In the genomic region with DNA sequence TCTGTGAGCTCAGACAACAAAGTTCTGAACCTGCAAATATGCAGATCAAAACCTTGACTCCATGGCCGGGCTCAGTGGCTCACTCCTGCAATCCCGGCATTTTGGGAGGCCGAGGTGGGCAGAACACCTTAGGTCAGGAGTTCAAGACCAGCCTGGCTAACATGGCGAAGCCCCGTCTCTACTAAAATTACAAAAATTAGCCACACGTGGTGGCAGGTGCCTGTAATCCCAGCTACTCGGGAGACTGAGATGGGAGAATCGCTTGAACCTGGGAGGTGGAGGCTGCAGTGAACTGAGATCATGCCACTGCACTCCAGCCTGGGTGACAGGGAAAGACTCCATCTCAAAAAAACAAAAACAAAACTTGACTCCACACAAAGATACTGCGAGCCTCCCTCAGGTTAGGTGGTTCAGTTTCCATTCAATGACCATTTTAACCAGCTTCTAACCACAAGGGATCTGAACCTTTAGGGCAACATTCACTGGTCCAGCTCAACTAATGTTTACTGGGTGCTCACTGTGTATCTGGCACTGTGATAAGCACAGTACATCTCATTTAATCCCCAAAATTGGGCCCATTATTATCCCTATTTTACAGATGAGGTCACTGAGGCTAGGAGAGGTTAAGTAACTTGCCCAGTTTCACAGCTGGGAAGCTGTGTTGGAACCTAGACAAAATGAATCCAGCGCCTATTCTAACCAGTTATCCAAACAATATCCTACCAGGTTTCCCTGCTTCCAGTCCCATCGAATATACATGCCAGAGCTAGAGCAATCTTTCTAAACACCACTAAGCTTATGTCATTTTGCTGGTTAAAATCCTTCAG, we compare ENCODE assay signal across 12 cellular contexts. TPM values are rescaled to one million over a fixed set of nuclear protein-coding genes. Genes with fewer than 3 reads are reported as not detected.
DNase-seq lines count a peak whose midpoint lies in the region; ATAC-seq, FAIRE-seq and TF ChIP-seq lines count a peak whose summit lies in the region.
"Had no signal": no experiment of that assay in that cellular context is flagged by ENCODE, and none has a peak within 500 bp of the region (broad histone marks: within the 10 kb centered on the region; RNA-seq: fewer than 3 reads in every experiment).

No MANE protein-coding gene starts in this region.

- no peaks in the 10 kb centered on the region for H3K27me3 ChIP-seq in GM23338 (ENCODE audit: insufficient read depth)
- H3K27me3 ChIP-seq in SJCRH30: no peaks in the 10 kb centered on the region
- no peaks in the 10 kb centered on the region for H3K27me3 ChIP-seq in esophagus squamous epithelium
- no peaks in the 10 kb centered on the region for H3K27me3 ChIP-seq in pancreas
- H3K27me3 ChIP-seq: uterus had no signal

- no peak overlapping the region for H2AFZ ChIP-seq in GM23338

- H3K4me2 ChIP-seq in GM23338: peak overlapping the region; percentile 83

- ATAC-seq in GM23338: no peak
- ATAC-seq in pancreas: no peak

- H3K4me3 Mint-ChIP-seq in GM23338: peak overlapping the region; percentile 100

- H3K36me3 Mint-ChIP-seq in GM23338 (ENCODE audit: low read depth): peaks cover 69% of the 10 kb centered on the region

- H3K27ac Mint-ChIP-seq in GM23338: peak overlapping the region; percentile 53; the same call in 1 of the 2 replicates

- H3K4me3 ChIP-seq in GM23338: peak overlapping the region; percentile 100
- peak overlapping the region; percentile 87 for H3K4me3 ChIP-seq in SJCRH30
- H3K4me3 ChIP-seq in esophagus squamous epithelium: peak overlapping the region in 3 of 4 donors; percentile 74 to 87 (median 79)
- peak overlapping the region; percentile 95 for H3K4me3 ChIP-seq in retinal pigment epithelial cell (ENCODE audit: low read length)
- H3K4me3 ChIP-seq in pancreas: peak overlapping the region in 1 of 4 donors; percentile 95

- no peak for DNase-seq in GM23338 (ENCODE audit: low spot score)
- DNase-seq in SJCRH30: no peak
- DNase-seq in esophagus squamous epithelium (lab: John Stamatoyannopoulos, UW): no peak
- no peak for DNase-seq in retinal pigment epithelial cell (ENCODE audit: low read depth)
- DNase-seq in pancreas: no peak
- no peak for DNase-seq in NCI-H1092 treated with DMSO at 0.1 percent for 48 hours (lab: John Stamatoyannopoulos, UW)
- no peak for DNase-seq in kidney glomerular epithelial cell (lab: John Stamatoyannopoulos, UW)
- no peak for DNase-seq in activated CD8-positive, alpha-beta memory T cell treated with anti-CD3 and anti-CD28 coated beads, Interleukin-2, amount 50 U/mL, for 48 hours
- DNase-seq: islet precursor cell, SHP77, uterus had no signal

- TF ChIP-seq POLR2A in esophagus squamous epithelium (IDR thresholded peaks at IDR 0.05): no peak

- H3K4me1 ChIP-seq in GM23338 (ENCODE audit: insufficient read depth) (peaks cover 4% of the 10 kb centered on the region; the same call in 1 of the 2 replicates), SJCRH30 (peaks cover 3% of the 10 kb centered on the region; the same call in 1 of the 2 replicates), esophagus squamous epithelium (peaks cover 0 to 37% (median 24%) of the 10 kb centered on the region in 3 donors), pancreas (peaks cover 0 to 15% (median 10%) of the 10 kb centered on the region in 3 donors)

- no peaks in the 10 kb centered on the region for H3K9me3 ChIP-seq in SJCRH30 (replicated peaks)
- H3K9me3 ChIP-seq in esophagus squamous epithelium: no peaks in the 10 kb centered on the region
- H3K9me3 ChIP-seq in pancreas: no peaks in the 10 kb centered on the region
- H3K9me3 ChIP-seq: uterus had no signal

- H3F3A ChIP-seq in GM23338 (replicated peaks; ENCODE audit: low read depth): peaks cover 5% of the 10 kb centered on the region; the same call in 1 of the 2 replicates

- H3K79me2 ChIP-seq in GM23338 (replicated peaks; ENCODE audit: insufficient read depth): peaks cover 65% of the 10 kb centered on the region

- no peaks in the 10 kb centered on the region for H3K9me3 Mint-ChIP-seq in GM23338

- 56 to 63% methylated on average over 7 to 11 of the region's 11 CpGs for WGBS in esophagus squamous epithelium, 2 donors
- WGBS in pancreas, 2 donors: 68 to 71% methylated on average over 11 of the region's 11 CpGs

- H3K27me3 Mint-ChIP-seq in GM23338 (ENCODE audit: insufficient read depth, low read depth, poor library complexity): peaks cover 17% of the 10 kb centered on the region

- TF ChIP-seq CTCF in GM23338 (conservative IDR thresholded peaks at IDR 0.05; ENCODE audit: low read depth in 2 of 2): no peak
- TF ChIP-seq CTCF in esophagus squamous epithelium (IDR thresholded peaks at IDR 0.05): no peak
- TF ChIP-seq CTCF in retinal pigment epithelial cell (conservative IDR thresholded peaks at IDR 0.05; ENCODE audit: low read depth, low read length): no peak
- TF ChIP-seq CTCF in pancreas (IDR thresholded peaks at IDR 0.05): no peak

- peaks cover 24% of the 10 kb centered on the region for H3K4me1 Mint-ChIP-seq in GM23338

- no peak for FAIRE-seq in pancreas (lab: Jason Lieb, UNC)
- FAIRE-seq: H54 had no signal

- H3K36me3 ChIP-seq in GM23338 (ENCODE audit: insufficient read depth) (peaks cover 45% of the 10 kb centered on the region), SJCRH30 (peaks cover 58% of the 10 kb centered on the region), esophagus squamous epithelium (peaks cover 12 to 49% (median 33%) of the 10 kb centered on the region in 3 donors), pancreas (peaks cover 12 to 35% (median 32%) of the 10 kb centered on the region in 3 donors)
- H3K36me3 ChIP-seq: uterus had no signal

- no peaks in the 10 kb centered on the region for H3K9me2 ChIP-seq in GM23338 (ENCODE audit: insufficient read depth)

- intact Hi-C loops in esophagus squamous epithelium (cut with DNase I): no loop called here
- intact Hi-C loops in pancreas (cut with DNase I): no loop called here

- H4K20me1 ChIP-seq in GM23338 (replicated peaks; ENCODE audit: insufficient read depth): peaks cover 57% of the 10 kb centered on the region

- H3K27ac ChIP-seq in GM23338 (ENCODE audit: low read depth): no peak overlapping the region
- H3K27ac ChIP-seq in SJCRH30: no peak overlapping the region
- H3K27ac ChIP-seq in esophagus squamous epithelium: peak overlapping the region in 3 of 4 donors; percentile 84 to 98 (median 94)
- no peak overlapping the region for H3K27ac ChIP-seq in pancreas

TF ChIP-seq in GM23338, 12 proteins besides CTCF, POLR2A, EP300 and RAD21 (continues in another document):
- no peak for TF ChIP-seq CREB1 (CRISPR knock-in tag; IDR thresholded peaks at IDR 0.05; ENCODE audit: low read depth)
- TF ChIP-seq ZNF331 (CRISPR knock-in tag; IDR thresholded peaks at IDR 0.05; ENCODE audit: low read depth): no peak
- TF ChIP-seq REST (IDR thresholded peaks at IDR 0.05; ENCODE audit: unreplicated experiment): no peak
- no peak for TF ChIP-seq NANOG (IDR thresholded peaks at IDR 0.05; ENCODE audit: borderline replicate concordance)
- TF ChIP-seq POLR2AphosphoS5 (IDR thresholded peaks at IDR 0.05; ENCODE audit: low read depth): no peak
- TF ChIP-seq ZNF114 (CRISPR knock-in tag; IDR thresholded peaks at IDR 0.05): no peak
- no peak for TF ChIP-seq EZH2 (IDR thresholded peaks at IDR 0.05; ENCODE audit: low read depth, unreplicated experiment)
- TF ChIP-seq STAT1 (IDR thresholded peaks at IDR 0.05; ENCODE audit: unreplicated experiment): no peak
- TF ChIP-seq JUNB (IDR thresholded peaks at IDR 0.05; ENCODE audit: unreplicated experiment): no peak

RNA-seq across cellular contexts. Expression of gene SNRPB, which starts 1.8 kb away (rescaled TPM):
- total RNA-seq in GM23338 (2014; rRNA removed; shearing (Covaris generic)): 744 and 784 TPM in 2 replicates
- polyA plus RNA-seq in GM23338 (2016; fragmentation: Nextera tagmentation; extraction: Ambion mirVana) (785 and 805 TPM in 2 replicates), pancreas (10 to 100 TPM; 48.8 to 87.2 TPM)
- total RNA-seq in SJCRH30 (2014; rRNA removed; shearing (Covaris generic)): 401 and 455 TPM in 2 replicates
- total RNA-seq in esophagus squamous epithelium (100 to 1,000 TPM; 244 to 393 (median 277) TPM), pancreas (10 to 100 TPM; 18.4 to 54.5 (median 46.2) TPM)

RNA-seq across cellular contexts. Expression of gene ZNF343, which starts 39.9 kb away (rescaled TPM):
- total RNA-seq in GM23338 (2014; rRNA removed; shearing (Covaris generic)): 1.6 and 6.4 TPM in 2 replicates
- 1.1 and 2.4 TPM in 2 replicates for polyA plus RNA-seq in GM23338 (2016; fragmentation: Nextera tagmentation; extraction: Ambion mirVana)
- total RNA-seq in SJCRH30 (2014; rRNA removed; shearing (Covaris generic)): 11.7 and 12.5 TPM in 2 replicates
- 10 to 100 TPM in 1 of 4 donors, 1 to 10 TPM in 3; 4.9 to 13.2 (median 5.4) TPM for total RNA-seq in esophagus squamous epithelium
- 1 to 10 TPM; 3.2 to 6.9 (median 4.2) TPM for total RNA-seq in pancreas
- polyA plus RNA-seq in pancreas: 1 to 10 TPM; 4.8 to 7.4 TPM

Comparison
In these comparisons a context has a peak if more than half of its experiments do, and no peak if none do; other contexts are left out.
1. H3K27ac ChIP-seq: peak in esophagus squamous epithelium (3 of 4); none in GM23338 (single experiment), SJCRH30 (single experiment) and pancreas (0 of 4).